Comparison of ENCODE assay signal across 8 cellular contexts in the genomic region with DNA sequence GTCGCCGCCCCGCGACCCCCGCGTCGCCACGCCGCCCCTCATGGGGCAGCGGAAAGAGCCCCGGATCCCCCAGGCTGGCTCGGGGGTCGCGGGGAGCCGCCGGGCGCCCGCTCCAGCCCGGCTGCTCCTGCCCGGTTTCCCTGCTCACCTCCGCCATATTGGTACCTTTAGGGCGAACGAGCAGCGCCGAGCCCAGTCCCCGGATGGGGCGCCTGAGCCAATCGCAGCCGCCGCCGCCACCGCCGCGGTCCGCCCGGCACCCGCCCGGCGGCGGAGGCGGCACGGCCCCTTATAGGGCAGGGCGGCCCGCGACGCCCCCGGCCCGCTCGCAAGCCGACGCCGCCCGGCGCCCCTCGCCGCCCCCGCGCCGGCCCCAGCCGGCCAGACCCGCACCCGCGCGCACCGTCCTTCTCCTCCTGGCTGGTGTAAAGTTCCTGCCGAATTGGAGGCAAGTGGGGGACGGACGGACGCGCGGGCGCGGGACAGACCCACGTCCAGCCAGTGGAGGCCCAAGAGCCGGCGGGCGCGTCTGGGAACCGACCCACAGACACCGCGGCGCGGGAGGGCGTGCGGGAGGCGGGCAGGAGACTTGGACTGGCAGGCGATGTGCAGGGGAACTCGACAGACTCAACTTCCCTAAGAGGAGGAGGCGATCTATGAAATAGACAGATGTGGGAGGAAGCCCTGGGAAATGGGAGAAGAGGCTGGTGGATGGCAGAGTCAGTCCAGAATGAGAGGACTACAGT. TPM values are rescaled to one million over a fixed set of nuclear protein-coding genes. Genes with fewer than 3 reads are reported as not detected.
DNase-seq lines count a peak whose midpoint lies in the region; ATAC-seq and TF ChIP-seq lines count a peak whose summit lies in the region.

A gene with protein sequence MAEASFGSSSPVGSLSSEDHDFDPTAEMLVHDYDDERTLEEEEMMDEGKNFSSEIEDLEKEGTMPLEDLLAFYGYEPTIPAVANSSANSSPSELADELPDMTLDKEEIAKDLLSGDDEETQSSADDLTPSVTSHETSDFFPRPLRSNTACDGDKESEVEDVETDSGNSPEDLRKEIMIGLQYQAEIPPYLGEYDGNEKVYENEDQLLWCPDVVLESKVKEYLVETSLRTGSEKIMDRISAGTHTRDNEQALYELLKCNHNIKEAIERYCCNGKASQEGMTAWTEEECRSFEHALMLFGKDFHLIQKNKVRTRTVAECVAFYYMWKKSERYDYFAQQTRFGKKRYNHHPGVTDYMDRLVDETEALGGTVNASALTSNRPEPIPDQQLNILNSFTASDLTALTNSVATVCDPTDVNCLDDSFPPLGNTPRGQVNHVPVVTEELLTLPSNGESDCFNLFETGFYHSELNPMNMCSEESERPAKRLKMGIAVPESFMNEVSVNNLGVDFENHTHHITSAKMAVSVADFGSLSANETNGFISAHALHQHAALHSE (minus strand): TSS at position 178 of the 746 bp plus-strand sequence. CDS start 21 bp downstream, at position 157.

- peaks cover 11 to 21% (median 15%) of the 10 kb centered on the region in 3 donors for H3K4me1 Mint-ChIP-seq in IgD-negative memory B cell

- 0% methylated on average over 6 of the region's 89 CpGs for WGBS in suprapubic skin

- H3K36me3 ChIP-seq in DOHH2 (ENCODE audit: control insufficient read depth, low read length), result peaks cover 28% of the 10 kb centered on the region
- peaks cover 37% of the 10 kb centered on the region for H3K36me3 ChIP-seq in SJSA1
- no peaks in the 10 kb centered on the region for H3K36me3 ChIP-seq in suprapubic skin

- TF ChIP-seq CTCF in DOHH2 (IDR thresholded peaks at IDR 0.05; ENCODE audit: low read depth, low read length, poor library complexity, severe bottlenecking), result no peak
- no peak for TF ChIP-seq CTCF in suprapubic skin (IDR thresholded peaks at IDR 0.05)

- peak; percentile 91 for ATAC-seq in GM21529 (IDR thresholded peaks at IDR 0.05; ENCODE audit: unreplicated experiment)

- H3K9me3 ChIP-seq in DOHH2 (ENCODE audit: control insufficient read depth, insufficient read depth, low read length) (no peaks in the 10 kb centered on the region), SJSA1 (replicated peaks) (no peaks in the 10 kb centered on the region; the same call in 1 of the 2 replicates), suprapubic skin (no peaks in the 10 kb centered on the region)

- peaks cover 10% of the 10 kb centered on the region for H4K20me1 ChIP-seq in DOHH2 (ENCODE audit: control insufficient read depth, insufficient read depth, low read depth, low read length)

- DNase-seq in SJSA1 (ENCODE audit: low read depth in 1 of 2, low spot score in 2 of 2) (peak; percentile 37 to 77), germinal center (ENCODE audit: low spot score) (peak; percentile 93), occipital lobe (lab: John Stamatoyannopoulos, UW) (peak; percentile 50), suprapubic skin (ENCODE audit: low spot score in 2 of 2) (peak; percentile 79 to 87)
- DNase-seq in activated gamma-delta T cell treated with anti-CD3 and anti-CD28 coated beads, Interleukin-2, amount 50 U/mL, for 16 hours (ENCODE audit: low read depth), result peak; percentile 62

- no peaks in the 10 kb centered on the region for H3F3A ChIP-seq in DOHH2 (ENCODE audit: control insufficient read depth, insufficient read depth)

- H3K4me1 ChIP-seq in DOHH2 (ENCODE audit: control insufficient read depth, low read length) (peaks cover 18% of the 10 kb centered on the region), SJSA1 (replicated peaks) (peaks cover 18% of the 10 kb centered on the region), suprapubic skin (peaks cover 20% of the 10 kb centered on the region)

- H3K9me3 Mint-ChIP-seq in IgD-negative memory B cell, result no peaks in the 10 kb centered on the region

- H3K27me3 ChIP-seq in DOHH2 (ENCODE audit: control insufficient read depth, low read length), result peaks cover 35% of the 10 kb centered on the region
- H3K27me3 ChIP-seq in SJSA1 (replicated peaks), result peaks cover 22% of the 10 kb centered on the region
- no peaks in the 10 kb centered on the region for H3K27me3 ChIP-seq in suprapubic skin

- peaks cover 4% of the 10 kb centered on the region for H3K27me3 Mint-ChIP-seq in IgD-negative memory B cell

- no peak for TF ChIP-seq EP300 in suprapubic skin (IDR thresholded peaks at IDR 0.05)

- H3K79me2 ChIP-seq in DOHH2 (ENCODE audit: control insufficient read depth, low read length), result peaks cover 31% of the 10 kb centered on the region

- no peak for TF ChIP-seq POLR2A in suprapubic skin (IDR thresholded peaks at IDR 0.05)

- H3K27ac ChIP-seq in DOHH2 (ENCODE audit: low read depth, low read length) (peak within 1 kb of the TSS; percentile 36; the same call in 1 of the 2 replicates), SJSA1 (peak within 1 kb of the TSS; percentile 83), suprapubic skin (peak within 1 kb of the TSS; percentile 90)

- peak within 1 kb of the TSS; percentile 92 to 98 (median 96) for H3K4me3 Mint-ChIP-seq in IgD-negative memory B cell

- peak within 1 kb of the TSS; percentile 91 for H3K4me3 ChIP-seq in DOHH2 (ENCODE audit: low read length)
- peak within 1 kb of the TSS; percentile 98 for H3K4me3 ChIP-seq in SJSA1
- peak within 1 kb of the TSS; percentile 71 for H3K4me3 ChIP-seq in suprapubic skin

- no peaks in the 10 kb centered on the region; the same call in 1 of the 2 replicates for H3K9me2 ChIP-seq in DOHH2 (replicated peaks; ENCODE audit: control insufficient read depth, low read length)

- H3K4me2 ChIP-seq in DOHH2 (ENCODE audit: low read length), result peak within 1 kb of the TSS; percentile 96

- no peaks in the 10 kb centered on the region for H3K36me3 Mint-ChIP-seq in IgD-negative memory B cell

- H3K27ac Mint-ChIP-seq in IgD-negative memory B cell, result peak within 1 kb of the TSS; percentile 81 to 90 (median 90)

RNA-seq across cellular contexts. Expression of the gene that starts here (rescaled TPM):
- 7.4 TPM for polyA plus RNA-seq in IgD-negative memory B cell
- total RNA-seq in SJSA1 (2014; rRNA removed; shearing (Covaris generic)), result 25.1 and 47.5 TPM in 2 replicates
- total RNA-seq in occipital lobe (54.1 TPM), suprapubic skin (10 to 100 TPM; 10.7 to 15.9 (median 14.9) TPM)

Comparison
In these comparisons a context has a peak if more than half of its experiments do, and no peak if none do; other contexts are left out.
1. Peak in every context shown above with its lines: DNase-seq, ATAC-seq, H3K4me3 ChIP-seq and H3K27ac ChIP-seq.
2. H3K27ac ChIP-seq: peak in every context shown above with its lines; median percentile 90 in suprapubic skin; 83 in SJSA1; 36 in DOHH2.